ENCODE assay signal across 11 cellular contexts in genomic region chr20:38134427-38135281, GRCh38. TPM values are rescaled to one million over a fixed set of nuclear protein-coding genes. Genes with fewer than 3 reads are reported as not detected.
DNase-seq lines count a peak whose midpoint lies in the region; ATAC-seq and TF ChIP-seq lines count a peak whose summit lies in the region.
"Had no signal": no experiment of that assay in that cellular context is flagged by ENCODE, and none has a peak within 500 bp of the region (broad histone marks: within the 10 kb centered on the region; RNA-seq: fewer than 3 reads in every experiment).

No MANE protein-coding gene starts in this region.

- H3K23ac ChIP-seq in mesendoderm (ENCODE audit: low read length) = peak overlapping the region; percentile 37

- no peaks in the 10 kb centered on the region for H3K79me1 ChIP-seq in mesendoderm (ENCODE audit: low read length)

- POLR2A ChIA-PET in PC-9 (lab: Charles Lee; ENCODE audit: unreplicated experiment) = interaction anchor here (0.6 to 1.1 kb wide), 5 partner anchors 9 to 45 kb away, joined by 3 to 9 read pairs (median 5); no protein-coding TSS in a partner anchor

- H2AK5ac ChIP-seq in mesendoderm (ENCODE audit: low read length) = no peak overlapping the region

- peaks cover 94% of the 10 kb centered on the region for H3F3A ChIP-seq in PC-9 (ENCODE audit: insufficient read depth, low read depth)

- no peak overlapping the region for H4K8ac ChIP-seq in mesendoderm (ENCODE audit: low read depth, low read length)

- H2BK15ac ChIP-seq in mesendoderm (replicated peaks; ENCODE audit: low read depth) = no peak overlapping the region

- intact Hi-C loops in PC-9 (cut with micrococcal nuclease; ENCODE audit: unreplicated experiment) = loop anchor here (1.0 to 2.0 kb wide), 8 partner anchors 8 to 87 kb away; partner anchors contain the start of gene TGM2

- no peak overlapping the region for H4K5ac ChIP-seq in mesendoderm (ENCODE audit: low read length)

- no CpG with 5 or more reads among the region's 9 CpGs for WGBS in mesendoderm (ENCODE audit: extremely low coverage, insufficient coverage, low lambda C conversion rate)

- H3K4me3 ChIP-seq in BLaER1 = no peak overlapping the region
- no peak overlapping the region for H3K4me3 ChIP-seq in PC-9
- H3K4me3 ChIP-seq in coronary artery = no peak overlapping the region
- H3K4me3 ChIP-seq in mesendoderm (ENCODE audit: low read length) = no peak overlapping the region
- H3K4me3 ChIP-seq in effector memory CD4-positive, alpha-beta T cell (ENCODE audit: insufficient read depth, low read depth, low read length, poor library complexity, severe bottlenecking) = no peak overlapping the region
- H3K4me3 ChIP-seq: Peyer's patch had no signal

- no peak overlapping the region for H3K9ac ChIP-seq in BLaER1
- no peak overlapping the region for H3K9ac ChIP-seq in mesendoderm (ENCODE audit: low read length)

- H3K4me1 ChIP-seq in BLaER1 (peaks cover 15% of the 10 kb centered on the region), PC-9 (replicated peaks; ENCODE audit: insufficient read depth) (peaks cover 65% of the 10 kb centered on the region), mesendoderm (ENCODE audit: control insufficient read depth, low read depth, low read length) (peaks cover 9% of the 10 kb centered on the region)
- H3K4me1 ChIP-seq in effector memory CD4-positive, alpha-beta T cell (ENCODE audit: control insufficient read depth, insufficient read depth, low read length, poor library complexity, severe bottlenecking) = no peaks in the 10 kb centered on the region
- H3K4me1 ChIP-seq: Peyer's patch had no signal

- TF ChIP-seq CTCF in PC-9 (conservative IDR thresholded peaks at IDR 0.05) = no peak
- no peak for TF ChIP-seq CTCF in coronary artery (IDR thresholded peaks at IDR 0.05)

- H2BK120ac ChIP-seq in mesendoderm (ENCODE audit: low read depth, low read length) = no peak overlapping the region

- no peak for ATAC-seq in HG03196 (IDR thresholded peaks at IDR 0.05; ENCODE audit: unreplicated experiment)
- ATAC-seq: activated naive CD8-positive, alpha-beta T cell treated with anti-CD3 and anti-CD28 coated beads, Interleukin-2, amount 50 U/mL, for 24 hours had no signal

- H3K79me2 ChIP-seq in PC-9 (ENCODE audit: low read depth) (peaks cover 11% of the 10 kb centered on the region; the same call in 1 of the 2 replicates), mesendoderm (ENCODE audit: control insufficient read depth, insufficient read depth, low read length) (no peaks in the 10 kb centered on the region)

- CTCF ChIA-PET in PC-9 (lab: Charles Lee) = interaction anchor here (1.0 to 1.4 kb wide), 3 partner anchors 9 to 77 kb away, joined by 3 to 4 read pairs (median 4); no protein-coding TSS in a partner anchor

- BruUV-seq in PC-9 (replicated peaks; lab: Mats Ljungman, UMichigan) = no TSS peak

- H3K4ac ChIP-seq in mesendoderm (ENCODE audit: low read depth, low read length) = no peak overlapping the region

- H3K9me3 ChIP-seq in BLaER1 (no peaks in the 10 kb centered on the region), PC-9 (ENCODE audit: insufficient read depth, low read depth) (no peaks in the 10 kb centered on the region)
- H3K9me3 ChIP-seq in effector memory CD4-positive, alpha-beta T cell (ENCODE audit: control insufficient read depth, low read length) = no peaks in the 10 kb centered on the region
- H3K9me3 ChIP-seq: Peyer's patch had no signal

- no peaks in the 10 kb centered on the region for H3K36me3 ChIP-seq in BLaER1
- peaks cover 66% of the 10 kb centered on the region for H3K36me3 ChIP-seq in PC-9 (ENCODE audit: low read depth)
- H3K36me3 ChIP-seq in mesendoderm (ENCODE audit: control insufficient read depth, insufficient read depth, low read length) = no peaks in the 10 kb centered on the region
- no peaks in the 10 kb centered on the region for H3K36me3 ChIP-seq in effector memory CD4-positive, alpha-beta T cell (ENCODE audit: control insufficient read depth, insufficient read depth, low read length)

- H3K9me2 ChIP-seq in PC-9 (ENCODE audit: insufficient read depth) = no peaks in the 10 kb centered on the region

- peak overlapping the region; percentile 20 for H2BK5ac ChIP-seq in mesendoderm (ENCODE audit: low read length)

- DNase-seq in PC-9 (peak; percentile 95 to 96), coronary artery (ENCODE audit: low spot score) (peak; percentile 76), mesendoderm (peak; percentile 93), amygdala (lab: John Stamatoyannopoulos, UW) (no peak)
- DNase-seq in effector memory CD4-positive, alpha-beta T cell = no peak
- DNase-seq in activated CD4-positive, CD25-positive, alpha-beta regulatory T cell (lab: John Stamatoyannopoulos, UW) = no peak
- DNase-seq: activated naive CD8-positive, alpha-beta T cell treated with anti-CD3 and anti-CD28 coated beads, Interleukin-2, amount 50 U/mL, for 24 hours; C1 segment of cervical spinal cord had no signal

- H3K4me2 ChIP-seq in BLaER1 (peak overlapping the region; percentile 63), PC-9 (peak overlapping the region; percentile 57), mesendoderm (ENCODE audit: low read length) (no peak overlapping the region)

- H3K56ac ChIP-seq in mesendoderm (ENCODE audit: low read length) = peak overlapping the region; percentile 6

- no peak overlapping the region for H3K18ac ChIP-seq in mesendoderm (ENCODE audit: low read length)

- peak overlapping the region; percentile 31; the same call in 1 of the 2 replicates for H3K27ac ChIP-seq in BLaER1
- H3K27ac ChIP-seq in PC-9 = peak overlapping the region; percentile 92
- H3K27ac ChIP-seq in coronary artery = peak overlapping the region; percentile 39 to 86
- H3K27ac ChIP-seq in mesendoderm (ENCODE audit: low read depth, low read length) = no peak overlapping the region
- no peak overlapping the region for H3K27ac ChIP-seq in effector memory CD4-positive, alpha-beta T cell (ENCODE audit: insufficient read depth, low read length, poor library complexity, severe bottlenecking)

- H3K27me3 ChIP-seq in BLaER1 (no peaks in the 10 kb centered on the region), PC-9 (ENCODE audit: insufficient read depth, low read depth) (no peaks in the 10 kb centered on the region), mesendoderm (ENCODE audit: insufficient read depth, low read length, poor library complexity) (no peaks in the 10 kb centered on the region)
- no peaks in the 10 kb centered on the region for H3K27me3 ChIP-seq in effector memory CD4-positive, alpha-beta T cell (replicated peaks; ENCODE audit: control insufficient read depth, insufficient read depth, low read length, poor library complexity, severe bottlenecking)
- H3K27me3 ChIP-seq: Peyer's patch had no signal

- H2AFZ ChIP-seq in PC-9 = no peak overlapping the region

- H4K20me1 ChIP-seq in BLaER1 (no peaks in the 10 kb centered on the region), PC-9 (ENCODE audit: insufficient read depth) (no peaks in the 10 kb centered on the region)

RNA-seq across cellular contexts. Expression of gene TGM2, which starts 30.4 kb away (rescaled TPM):
- total RNA-seq in PC-9 (2021) = 286 and 333 TPM in 2 replicates
- polyA plus RNA-seq in mesendoderm (2013, experiment 1 of 2) = 0.56 TPM
- 0.56 TPM for polyA plus RNA-seq in mesendoderm (2013, experiment 2 of 2)

Comparison
In these comparisons a context has a peak if more than half of its experiments do, and no peak if none do; other contexts are left out.
1. H3K27ac ChIP-seq: peak in BLaER1 (single experiment), PC-9 (single experiment) and coronary artery (2 of 2); none in mesendoderm (single experiment) and effector memory CD4-positive, alpha-beta T cell (single experiment).
2. DNase-seq: peak in PC-9 (2 of 2), coronary artery (single experiment) and mesendoderm (single experiment); none in amygdala (0 of 56), effector memory CD4-positive, alpha-beta T cell (0 of 3) and activated CD4-positive, CD25-positive, alpha-beta regulatory T cell (0 of 4).